In genomic region chr13:113647351-113648217, GRCh38 we compare ENCODE assay signal across 8 cellular contexts. TPM values are rescaled to one million over a fixed set of nuclear protein-coding genes. Genes with fewer than 3 reads are reported as not detected.
DNase-seq lines count a peak whose midpoint lies in the region; ATAC-seq, FAIRE-seq and TF ChIP-seq lines count a peak whose summit lies in the region.

No MANE protein-coding gene starts in this region.

- no peaks in the 10 kb centered on the region for H3K9me3 ChIP-seq in adipocyte (ENCODE audit: control insufficient read depth, low read length)
- no peaks in the 10 kb centered on the region for H3K9me3 ChIP-seq in left ventricle myocardium inferior (replicated peaks)
- H3K9me3 ChIP-seq in small intestine (ENCODE audit: control insufficient read depth, low read depth) = no peaks in the 10 kb centered on the region

- WGBS in small intestine, 3 donors = 13 to 57% (median 38%) methylated on average over 42 of the region's 42 CpGs

- no peak overlapping the region for H3K9ac ChIP-seq in adipocyte (ENCODE audit: low read length)

- H3K27me3 ChIP-seq in adipocyte (replicated peaks; ENCODE audit: control insufficient read depth, insufficient read depth, low read length) (no peaks in the 10 kb centered on the region), left ventricle myocardium inferior (ENCODE audit: low read depth) (no peaks in the 10 kb centered on the region), small intestine (ENCODE audit: control insufficient read depth in 2 of 2, insufficient read depth in 2 of 2, low read length in 2 of 2) (no peaks in the 10 kb centered on the region)

- DNase-seq in NCI-H1436 (lab: John Stamatoyannopoulos, UW) = peak; percentile 74
- DNase-seq in adipocyte (ENCODE audit: low read depth) = peak; percentile 59
- peak; percentile 89 for DNase-seq in left ventricle myocardium inferior
- DNase-seq in small intestine = peak; percentile 97
- no peak for DNase-seq in stimulated activated CD4-positive, alpha-beta T cell treated with anti-CD3 and anti-CD28 coated beads, Interleukin-1b, Interleukin-23, amount 100 ng/mL, for 48 hours
- no peak for DNase-seq in NCI-H1930 (lab: John Stamatoyannopoulos, UW)

- no peak for ATAC-seq in GM19023 (IDR thresholded peaks at IDR 0.05; ENCODE audit: unreplicated experiment)

- no peak for FAIRE-seq in small intestine (lab: Jason Lieb, UNC)

- H3K4me3 ChIP-seq in adipocyte (ENCODE audit: low read length) = peak overlapping the region; percentile 21
- no peak overlapping the region for H3K4me3 ChIP-seq in left ventricle myocardium inferior
- H3K4me3 ChIP-seq in small intestine (ENCODE audit: low read depth in 1 of 2, low read length in 2 of 2) = peak overlapping the region in 1 of 2 donors; percentile 28

- no peaks in the 10 kb centered on the region for H3K36me3 ChIP-seq in adipocyte (ENCODE audit: control insufficient read depth, insufficient read depth, low read length, severe bottlenecking)
- H3K36me3 ChIP-seq in left ventricle myocardium inferior = no peaks in the 10 kb centered on the region
- no peaks in the 10 kb centered on the region for H3K36me3 ChIP-seq in small intestine (ENCODE audit: control insufficient read depth in 2 of 2, insufficient read depth in 2 of 2, low read length in 2 of 2)

- H3K4me1 ChIP-seq in adipocyte (ENCODE audit: control insufficient read depth, insufficient read depth, low read length) (peaks cover 12% of the 10 kb centered on the region), left ventricle myocardium inferior (peaks cover 20% of the 10 kb centered on the region), small intestine (ENCODE audit: control insufficient read depth in 2 of 2, insufficient read depth in 1 of 2, low read depth in 1 of 2, low read length in 1 of 2) (peaks cover 4 to 5% of the 10 kb centered on the region in 2 donors)

- H3K27ac ChIP-seq in C4-2B = peak overlapping the region; percentile 86
- peak overlapping the region; percentile 66 for H3K27ac ChIP-seq in left ventricle myocardium inferior (replicated peaks)
- H3K27ac ChIP-seq in small intestine (ENCODE audit: low read depth in 1 of 2, low read length in 1 of 2) = peak overlapping the region; percentile 64 to 76

- intact Hi-C loops in left ventricle myocardium inferior (cut with micrococcal nuclease) = no loop called here

- no peak for TF ChIP-seq CTCF in C4-2B (conservative IDR thresholded peaks at IDR 0.05)
- TF ChIP-seq CTCF in left ventricle myocardium inferior (IDR thresholded peaks at IDR 0.05; ENCODE audit: borderline replicate concordance) = no peak

RNA-seq across cellular contexts. Expression of gene ATP4B, which starts 10.4 kb away (rescaled TPM):
- not detected for total RNA-seq in left ventricle myocardium inferior
- polyA plus RNA-seq in small intestine = under 1 TPM in 1 of 3 donors, not detected in 2; 0.54 TPM

RNA-seq across cellular contexts. Expression of gene GRK1, which starts 19.4 kb away (rescaled TPM):
- 0.85 TPM for total RNA-seq in left ventricle myocardium inferior
- under 1 TPM in 1 of 3 donors, not detected in 2; 0.27 TPM for polyA plus RNA-seq in small intestine

Comparison
In these comparisons a context has a peak if more than half of its experiments do, and no peak if none do; other contexts are left out.
1. DNase-seq: peak in NCI-H1436 (single experiment), adipocyte (single experiment), left ventricle myocardium inferior (single experiment) and small intestine (single experiment); none in stimulated activated CD4-positive, alpha-beta T cell treated with anti-CD3 and anti-CD28 coated beads, Interleukin-1b, Interleukin-23, amount 100 ng/mL, for 48 hours (single experiment) and NCI-H1930 (0 of 2).
2. Peak in every context shown above with its lines, with median percentiles within 50 percentile points of each other: H3K27ac ChIP-seq.